ENCODE assay signal across 8 cellular contexts in genomic region chr6:158642097-158642601, GRCh38. TPM values are rescaled to one million over a fixed set of nuclear protein-coding genes. Genes with fewer than 3 reads are reported as not detected.
DNase-seq lines count a peak whose midpoint lies in the region; ATAC-seq and TF ChIP-seq lines count a peak whose summit lies in the region.

No MANE protein-coding gene starts in this region.

- peaks cover 5% of the 10 kb centered on the region for H3K36me3 ChIP-seq in CD8-positive, alpha-beta memory T cell (ENCODE audit: insufficient read depth, low read length)
- H3K36me3 ChIP-seq in RWPE2 (ENCODE audit: low read depth), result peaks cover 34% of the 10 kb centered on the region
- peaks cover 18% of the 10 kb centered on the region for H3K36me3 ChIP-seq in osteoblast (ENCODE audit: insufficient read depth, low read length)

- peak; percentile 75 for ATAC-seq in RWPE2 (ENCODE audit: low read depth)
- ATAC-seq in esophagus mucosa, result peak; percentile 38
- no peak for ATAC-seq in GM19328 (IDR thresholded peaks at IDR 0.05; ENCODE audit: unreplicated experiment)

- no peak for DNase-seq in CD8-positive, alpha-beta memory T cell
- peak; percentile 80 for DNase-seq in RWPE2 (ENCODE audit: low spot score)
- peak; percentile 98 for DNase-seq in osteoblast (ENCODE audit: insufficient read length, low spot score, missing footprints)
- DNase-seq in DMS79 (lab: John Stamatoyannopoulos, UW), result no peak
- no peak for DNase-seq in erythroblast (lab: John Stamatoyannopoulos, UW)
- DNase-seq in DMS53 (lab: John Stamatoyannopoulos, UW), result no peak

- H3K27me3 ChIP-seq in CD8-positive, alpha-beta memory T cell (ENCODE audit: insufficient read depth, low read length, poor library complexity, severe bottlenecking), result no peaks in the 10 kb centered on the region
- H3K27me3 ChIP-seq in RWPE2 (ENCODE audit: insufficient read depth, poor library complexity, severe bottlenecking) (no peaks in the 10 kb centered on the region), osteoblast (ENCODE audit: insufficient read depth, low read length) (no peaks in the 10 kb centered on the region)

- H2AFZ ChIP-seq in osteoblast (ENCODE audit: low read length), result no peak overlapping the region

- H3K36me3 Mint-ChIP-seq in CD8-positive, alpha-beta memory T cell, result peaks cover 4 to 56% (median 6%) of the 10 kb centered on the region in 3 donors

- peaks cover 18% of the 10 kb centered on the region for H4K20me1 ChIP-seq in osteoblast (ENCODE audit: insufficient read depth, low read length)

- H3K9me3 Mint-ChIP-seq in CD8-positive, alpha-beta memory T cell, result no peaks in the 10 kb centered on the region

- H3K27ac ChIP-seq in CD8-positive, alpha-beta memory T cell (ENCODE audit: low read depth, low read length), result no peak overlapping the region
- H3K27ac ChIP-seq in RWPE2 (ENCODE audit: poor library complexity, severe bottlenecking), result peak overlapping the region; percentile 84
- peak overlapping the region; percentile 92 for H3K27ac ChIP-seq in osteoblast (ENCODE audit: low read depth, low read length)

- H3K27ac Mint-ChIP-seq in CD8-positive, alpha-beta memory T cell, result peak overlapping the region; percentile 78 to 100 (median 99)

- CTCF ChIA-PET in CD8-positive, alpha-beta memory T cell (lab: Charles Lee), result interaction anchor here (2.0 to 3.9 kb wide), 3 partner anchors 11 to 49 kb away, joined by 6 to 26 read pairs (median 23); no protein-coding TSS in a partner anchor

- TF ChIP-seq CTCF in RWPE2 (IDR thresholded peaks at IDR 0.05; ENCODE audit: poor library complexity, severe bottlenecking) (no peak), osteoblast (IDR thresholded peaks at IDR 0.05; ENCODE audit: extremely low read depth, low read depth, low read length) (no peak)

- peaks cover 56% of the 10 kb centered on the region for H3K4me1 ChIP-seq in CD8-positive, alpha-beta memory T cell (ENCODE audit: insufficient read depth, low read length)
- H3K4me1 ChIP-seq in RWPE2 (ENCODE audit: insufficient read depth, poor library complexity, severe bottlenecking) (peaks cover 40% of the 10 kb centered on the region), osteoblast (ENCODE audit: insufficient read depth, low read length) (peaks cover 36% of the 10 kb centered on the region)

- peaks cover 56 to 82% (median 73%) of the 10 kb centered on the region in 3 donors for H3K4me1 Mint-ChIP-seq in CD8-positive, alpha-beta memory T cell

- H3K4me3 Mint-ChIP-seq in CD8-positive, alpha-beta memory T cell, result peak overlapping the region; percentile 97 to 100 (median 99)

- TF ChIP-seq POLR2A in erythroblast (IDR thresholded peaks at IDR 0.05; ENCODE audit: low read length), result no peak

- H3K79me2 ChIP-seq in osteoblast (ENCODE audit: insufficient read depth, low read length), result peaks cover 59% of the 10 kb centered on the region

- no peaks in the 10 kb centered on the region for H3K9me3 ChIP-seq in CD8-positive, alpha-beta memory T cell (ENCODE audit: low read length)
- H3K9me3 ChIP-seq in RWPE2 (ENCODE audit: severe bottlenecking) (no peaks in the 10 kb centered on the region), osteoblast (ENCODE audit: low read depth, low read length) (no peaks in the 10 kb centered on the region)

- POLR2A ChIA-PET in CD8-positive, alpha-beta memory T cell (lab: Charles Lee), result interaction anchor here (0.9 kb wide), 1 partner anchor 11 kb away, joined by 4 read pairs; no protein-coding TSS in a partner anchor

- H3K27me3 Mint-ChIP-seq in CD8-positive, alpha-beta memory T cell, result no peaks in the 10 kb centered on the region

- peak overlapping the region; percentile 88 for H3K4me2 ChIP-seq in osteoblast (ENCODE audit: insufficient read depth, low read length)

- peak overlapping the region; percentile 82 for H3K4me3 ChIP-seq in CD8-positive, alpha-beta memory T cell (ENCODE audit: low read length)
- H3K4me3 ChIP-seq in RWPE2 (ENCODE audit: severe bottlenecking), result no peak overlapping the region
- H3K4me3 ChIP-seq in osteoblast (ENCODE audit: insufficient read depth, low read length), result peak overlapping the region; percentile 85

RNA-seq across cellular contexts. Expression of gene DYNLT1, which starts 2.4 kb away (rescaled TPM):
- total RNA-seq in CD8-positive, alpha-beta memory T cell, result 100 to 1,000 TPM in 1 of 2 experiments, 10 to 100 TPM in 1; 94.8 to 103 TPM
- 83.2 TPM for polyA plus RNA-seq in CD8-positive, alpha-beta memory T cell
- total RNA-seq in esophagus mucosa (143 TPM), osteoblast (54.3 and 70.4 TPM in 2 replicates)

RNA-seq across cellular contexts. Expression of gene SYTL3, which starts 7.7 kb away (rescaled TPM):
- 100 to 1,000 TPM in 1 of 2 experiments, 10 to 100 TPM in 1; 96.6 to 102 TPM for total RNA-seq in CD8-positive, alpha-beta memory T cell
- 19.5 TPM for polyA plus RNA-seq in CD8-positive, alpha-beta memory T cell
- 1.7 TPM for total RNA-seq in esophagus mucosa
- total RNA-seq in osteoblast, result 1.5 and 2.2 TPM in 2 replicates

Comparison
In these comparisons a context has a peak if more than half of its experiments do, and no peak if none do; other contexts are left out.
1. DNase-seq: peak in RWPE2 (single experiment) and osteoblast (single experiment); none in CD8-positive, alpha-beta memory T cell (0 of 5), DMS79 (single experiment), erythroblast (0 of 2) and DMS53 (single experiment).
2. RNA of gene SYTL3, which starts 7.7 kb away (total RNA-seq): 96.6 to 102 TPM in CD8-positive, alpha-beta memory T cell; 1.5 to 2.2 TPM in osteoblast and 1.7 TPM in esophagus mucosa (single experiment); every median in the first group is over 10 times any median in the second.